ENCODE assay signal across 13 cellular contexts in the genomic region with DNA sequence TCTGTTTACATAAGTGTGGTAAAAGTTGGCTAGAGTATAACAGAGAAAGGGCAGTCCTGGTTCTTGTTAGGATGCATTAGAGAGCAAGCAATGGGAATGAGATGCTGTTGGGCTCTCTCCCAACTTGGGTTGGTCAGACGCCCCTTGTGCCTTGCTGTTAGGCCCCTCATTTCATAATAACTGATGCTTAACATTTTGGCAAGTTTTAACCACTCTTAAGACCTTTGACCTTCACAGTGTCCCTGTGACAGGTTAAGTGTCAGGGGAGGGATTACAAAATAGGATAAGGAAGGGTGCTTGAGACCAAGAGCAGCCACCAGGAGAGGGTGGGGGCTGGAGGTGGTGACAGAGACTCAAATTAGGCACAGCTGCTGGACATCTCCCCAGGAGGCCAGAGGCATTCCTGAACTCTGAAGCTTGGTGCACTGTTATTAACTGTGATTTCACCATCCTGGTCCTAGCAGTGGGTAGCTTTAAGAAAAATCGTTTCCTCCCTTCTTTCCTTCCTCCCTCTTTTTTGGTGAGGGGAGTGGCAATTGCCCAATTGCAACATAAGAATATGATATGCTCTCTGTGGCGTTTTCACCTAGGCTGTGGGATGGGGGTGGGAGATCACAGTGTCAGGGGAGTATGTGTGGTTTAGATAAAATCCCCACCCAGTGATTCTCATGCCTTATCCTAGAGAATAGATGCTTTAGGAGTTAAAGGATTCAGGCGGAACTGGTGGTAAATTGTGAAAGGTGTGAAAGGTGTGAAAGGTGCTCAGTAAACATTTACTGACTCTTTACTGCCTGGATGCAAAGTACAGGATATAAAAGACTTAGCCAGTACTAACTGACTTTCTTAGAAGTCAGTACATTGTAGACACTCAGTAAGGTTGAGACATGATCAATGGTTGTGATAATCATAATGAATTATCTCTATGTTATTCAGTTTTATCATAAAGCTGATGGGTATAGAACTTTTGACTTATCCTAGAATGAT.
A peak's percentile ranks its signal among the peaks of the same experiment; 100 is the strongest.
DNase-seq lines count a peak whose midpoint lies in the region; ATAC-seq and TF ChIP-seq lines count a peak whose summit lies in the region.
"Had no signal": no experiment of that assay in that cellular context is flagged by ENCODE, and none has a peak within 500 bp of the region (broad histone marks: within the 10 kb centered on the region; RNA-seq: fewer than 3 reads in every experiment).

No MANE protein-coding gene starts in this region.

- no peaks in the 10 kb centered on the region for H3K27me3 ChIP-seq in SK-N-SH (ENCODE audit: insufficient read depth)
- H3K27me3 ChIP-seq in prostate gland (replicated peaks; ENCODE audit: insufficient read depth): no peaks in the 10 kb centered on the region

- no peaks in the 10 kb centered on the region for H3K9me2 ChIP-seq in SK-N-SH

- no peak overlapping the region for H3K27ac Mint-ChIP-seq in stimulated activated memory B cell treated with anti-CD40 and anti-IgM and Interleukin-4, amounts not matched to agents 10 μg/mL and 1 μg/mL and 100 μg/mL, for 72 hours

- H3K4me1 Mint-ChIP-seq in stimulated activated memory B cell treated with anti-CD40 and anti-IgM and Interleukin-4, amounts not matched to agents 10 μg/mL and 1 μg/mL and 100 μg/mL, for 72 hours: no peaks in the 10 kb centered on the region
- H3K4me1 Mint-ChIP-seq: CD4-positive, alpha-beta memory T cell had no signal

- H3K27ac ChIP-seq in SK-N-SH (ENCODE audit: low read depth in 2 of 2, low read length in 1 of 2): peak overlapping the region in 1 of 2 experiments; percentile 33; a peak in 1 of 4 replicates
- H3K27ac ChIP-seq in prostate gland: peak overlapping the region in 1 of 2 donors; percentile 11
- H3K27ac ChIP-seq: PC-9 had no signal

- H3K36me3 ChIP-seq in SK-N-SH (replicated peaks in 1 of 2; ENCODE audit: control insufficient read depth in 1 of 2, insufficient read depth in 2 of 2, low read length in 1 of 2) (peaks cover 0 to 2% of the 10 kb centered on the region in 2 experiments), prostate gland (no peaks in the 10 kb centered on the region)

- no peaks in the 10 kb centered on the region for H3K27me3 Mint-ChIP-seq in stimulated activated memory B cell treated with anti-CD40 and anti-IgM and Interleukin-4, amounts not matched to agents 10 μg/mL and 1 μg/mL and 100 μg/mL, for 72 hours

- peak; percentile 94 for ATAC-seq in Right ventricle myocardium superior (ENCODE audit: poor library complexity)
- no peak for ATAC-seq in stimulated activated memory B cell treated with anti-CD40 and anti-IgM and Interleukin-4, amounts not matched to agents 10 μg/mL and 1 μg/mL and 100 μg/mL, for 72 hours

- no peak overlapping the region for H3K4me3 Mint-ChIP-seq in stimulated activated memory B cell treated with anti-CD40 and anti-IgM and Interleukin-4, amounts not matched to agents 10 μg/mL and 1 μg/mL and 100 μg/mL, for 72 hours
- H3K4me3 Mint-ChIP-seq: CD4-positive, alpha-beta memory T cell had no signal

- no peaks in the 10 kb centered on the region for H3K9me3 ChIP-seq in SK-N-SH
- H3K9me3 ChIP-seq in prostate gland: no peaks in the 10 kb centered on the region

- H2AFZ ChIP-seq in SK-N-SH (ENCODE audit: low read depth): no peak overlapping the region
- H2AFZ ChIP-seq: PC-9 had no signal

- POLR2A ChIA-PET in SK-N-SH (lab: Yijun Ruan, JAX): no interaction called here

- TF ChIP-seq RAD21 in SK-N-SH (IDR thresholded peaks at IDR 0.05; ENCODE audit: low read length): no peak

- H3K36me3 Mint-ChIP-seq in stimulated activated memory B cell treated with anti-CD40 and anti-IgM and Interleukin-4, amounts not matched to agents 10 μg/mL and 1 μg/mL and 100 μg/mL, for 72 hours: no peaks in the 10 kb centered on the region
- H3K36me3 Mint-ChIP-seq: CD4-positive, alpha-beta memory T cell had no signal

- CTCF ChIA-PET in SK-N-SH (lab: Yijun Ruan, JAX): interaction anchor here (0.7 to 1.7 kb wide), 8 partner anchors 9 to 843 kb away, joined by 3 to 5 read pairs (median 3); no protein-coding TSS in a partner anchor

- peak; percentile 73 for DNase-seq in AG20443 (ENCODE audit: low spot score)
- DNase-seq in SK-N-SH: no peak
- DNase-seq in Right ventricle myocardium superior: peak; percentile 79
- DNase-seq in retina: peak; percentile 9
- no peak for DNase-seq in prostate gland (ENCODE audit: low spot score)
- DNase-seq in amniotic stem cell (lab: John Stamatoyannopoulos, UW): no peak
- no peak for DNase-seq in effector CD8-positive, alpha-beta T cell (lab: John Stamatoyannopoulos, UW)
- DNase-seq: CD4-positive, alpha-beta memory T cell; NCI-H1930; occipital lobe; PC-9; substantia nigra had no signal

- TF ChIP-seq POLR2A in prostate gland (IDR thresholded peaks at IDR 0.05): no peak

- TF ChIP-seq EP300 in SK-N-SH (IDR thresholded peaks at IDR 0.05; ENCODE audit: borderline replicate concordance in 1 of 2, low read depth in 1 of 2, low read length in 1 of 2): no peak

- H3K4me2 ChIP-seq in SK-N-SH: 0 out of 2 replicates have a peak overlapping the region, but pooled peaks have one; percentile 29
- H3K4me2 ChIP-seq: PC-9 had no signal

- TF ChIP-seq CTCF in SK-N-SH (IDR thresholded peaks at IDR 0.05) (no peak), prostate gland (IDR thresholded peaks at IDR 0.05) (no peak)

- no peaks in the 10 kb centered on the region for H3K79me2 ChIP-seq in SK-N-SH (ENCODE audit: insufficient read depth)

- no peak overlapping the region for H3K9ac ChIP-seq in SK-N-SH

- H3K9me3 Mint-ChIP-seq in stimulated activated memory B cell treated with anti-CD40 and anti-IgM and Interleukin-4, amounts not matched to agents 10 μg/mL and 1 μg/mL and 100 μg/mL, for 72 hours: no peaks in the 10 kb centered on the region
- H3K9me3 Mint-ChIP-seq: CD4-positive, alpha-beta memory T cell had no signal

- H3K4me1 ChIP-seq in SK-N-SH (ENCODE audit: control insufficient read depth in 1 of 2, insufficient read depth in 2 of 2, low read depth in 1 of 2, low read length in 1 of 2): peaks cover 6 to 9% of the 10 kb centered on the region in 2 experiments; a peak in 3 of 4 replicates
- no peaks in the 10 kb centered on the region for H3K4me1 ChIP-seq in prostate gland (replicated peaks)

- intact Hi-C loops in Right ventricle myocardium superior (cut with DNase I) (loop anchor here (5.0 to 10.0 kb wide), 2 partner anchors 172 to 839 kb away; no protein-coding TSS in a partner anchor), prostate gland (cut with DNase I) (loop anchor here (5.0 kb wide), 3 partner anchors 169 to 839 kb away; no protein-coding TSS in a partner anchor)

- H3K4me3 ChIP-seq in SK-N-SH (ENCODE audit: low read depth in 2 of 2, low read length in 1 of 2): no peak overlapping the region
- H3K4me3 ChIP-seq in prostate gland: no peak overlapping the region
- H3K4me3 ChIP-seq: PC-9 had no signal

- no peaks in the 10 kb centered on the region for H4K20me1 ChIP-seq in SK-N-SH (ENCODE audit: insufficient read depth)

- WGBS in SK-N-SH (ENCODE audit: low lambda C conversion rate): 66% methylated on average over 4 of the region's 4 CpGs
- 36% methylated on average over 4 of the region's 4 CpGs for WGBS in prostate gland

- no peaks in the 10 kb centered on the region for H3F3A ChIP-seq in SK-N-SH (replicated peaks; ENCODE audit: insufficient read depth)

TF ChIP-seq in SK-N-SH, 30 proteins besides CTCF, POLR2A, EP300 and RAD21:
- TF ChIP-seq NFIC (IDR thresholded peaks at IDR 0.05; ENCODE audit: borderline replicate concordance) (peak; percentile 17; the same call in 1 of the 2 replicates), TCF12 (IDR thresholded peaks at IDR 0.05) (peak; percentile 50; the same call in 1 of the 2 replicates), PBX3 (IDR thresholded peaks at IDR 0.05) (no peak; the same call in 1 of the 2 replicates), MXI1 (IDR thresholded peaks at IDR 0.05; ENCODE audit: low read depth, low read length) (no peak), GATA2 (CRISPR knock-in tag; IDR thresholded peaks at IDR 0.05) (no peak)

Comparison
In these comparisons a context has a peak if more than half of its experiments do, and no peak if none do; other contexts are left out.
1. DNase-seq: peak in AG20443 (single experiment), Right ventricle myocardium superior (single experiment) and retina (single experiment); none in SK-N-SH (single experiment), prostate gland (single experiment), amniotic stem cell (single experiment) and effector CD8-positive, alpha-beta T cell (single experiment).